8 cellular contexts compared by ENCODE assay signal in genomic region chr12:29519585-29520182, GRCh38. TPM values are rescaled to one million over a fixed set of nuclear protein-coding genes. Genes with fewer than 3 reads are reported as not detected.
DNase-seq lines count a peak whose midpoint lies in the region; ATAC-seq, FAIRE-seq and TF ChIP-seq lines count a peak whose summit lies in the region.

No MANE protein-coding gene starts in this region.

- no peak for TF ChIP-seq EP300 in A549 (IDR thresholded peaks at IDR 0.05)

- H3K27me3 ChIP-seq in DOHH2 (ENCODE audit: control insufficient read depth, low read length): peaks cover 2% of the 10 kb centered on the region; the same call in 1 of the 2 replicates
- no peaks in the 10 kb centered on the region for H3K27me3 ChIP-seq in foreskin keratinocyte

- no peaks in the 10 kb centered on the region for H4K20me1 ChIP-seq in DOHH2 (ENCODE audit: control insufficient read depth, insufficient read depth, low read depth, low read length)

- POLR2A ChIA-PET in A549 (lab: Yijun Ruan, JAX): no interaction called here

- peak; percentile 75 to 76 for TF ChIP-seq RAD21 in A549 (conservative IDR thresholded peaks at IDR 0.05 in 1 of 2, IDR thresholded peaks at IDR 0.05 in 1 of 2)

- no peaks in the 10 kb centered on the region for H3K9me2 ChIP-seq in DOHH2 (replicated peaks; ENCODE audit: control insufficient read depth, low read length)

- H3K4me2 ChIP-seq in A549: no peak overlapping the region
- no peak overlapping the region for H3K4me2 ChIP-seq in DOHH2 (ENCODE audit: low read length)

- FAIRE-seq in A549 (lab: Jason Lieb, UNC) (no peak), TTC549 (lab: Jason Lieb, UNC) (peak; percentile 38)

- no peaks in the 10 kb centered on the region for H3K79me2 ChIP-seq in DOHH2 (ENCODE audit: control insufficient read depth, low read length)

- TF ChIP-seq CTCF in A549 (IDR thresholded peaks at IDR 0.05): peak; percentile 76
- peak; percentile 63 for TF ChIP-seq CTCF in DOHH2 (IDR thresholded peaks at IDR 0.05; ENCODE audit: low read depth, low read length, poor library complexity, severe bottlenecking)
- peak; percentile 66 for TF ChIP-seq CTCF in LNCAP (IDR thresholded peaks at IDR 0.05)
- TF ChIP-seq CTCF in foreskin keratinocyte (conservative IDR thresholded peaks at IDR 0.05): peak; percentile 74
- peak; percentile 54 for TF ChIP-seq CTCF in retinal pigment epithelial cell (conservative IDR thresholded peaks at IDR 0.05; ENCODE audit: low read depth, low read length)

- H3F3A ChIP-seq in DOHH2 (ENCODE audit: control insufficient read depth, insufficient read depth): no peaks in the 10 kb centered on the region

- peak; percentile 44 to 50; a peak in 1 of 6 replicates for ATAC-seq in A549
- ATAC-seq in foreskin keratinocyte: peak; percentile 32

- peak; percentile 8 to 60 for DNase-seq in A549 (ENCODE audit: low read depth in 1 of 2, low spot score in 1 of 2)
- peak in 1 of 2 donors; percentile 17 for DNase-seq in foreskin keratinocyte
- DNase-seq in retinal pigment epithelial cell (ENCODE audit: low read depth): peak; percentile 18
- no peak for DNase-seq in DMS153 treated with DMSO at 0.1 percent for 48 hours (lab: John Stamatoyannopoulos, UW; ENCODE audit: unreplicated experiment)
- no peak for DNase-seq in COR-L47 (lab: John Stamatoyannopoulos, UW)

- H3K36me3 ChIP-seq in DOHH2 (ENCODE audit: control insufficient read depth, low read length): no peaks in the 10 kb centered on the region

- CTCF ChIA-PET in A549 (lab: Yijun Ruan, JAX): interaction anchor here (0.6 to 2.7 kb wide), 25 partner anchors 8 to 1466 kb away, joined by 3 to 12 read pairs (median 3); no protein-coding TSS in a partner anchor

- no peak for TF ChIP-seq POLR2A in A549 (IDR thresholded peaks at IDR 0.05; ENCODE audit: low read length)

- no peak overlapping the region for H3K4me3 ChIP-seq in A549
- H3K4me3 ChIP-seq in DOHH2 (ENCODE audit: low read length): no peak overlapping the region
- no peak overlapping the region for H3K4me3 ChIP-seq in retinal pigment epithelial cell (ENCODE audit: low read length)

- no peaks in the 10 kb centered on the region for H3K9me3 ChIP-seq in A549
- no peaks in the 10 kb centered on the region for H3K9me3 ChIP-seq in DOHH2 (ENCODE audit: control insufficient read depth, insufficient read depth, low read length)

- H3K27ac ChIP-seq in A549 (no peak overlapping the region), DOHH2 (ENCODE audit: low read depth, low read length) (no peak overlapping the region), foreskin keratinocyte (no peak overlapping the region)

- no peaks in the 10 kb centered on the region for H3K4me1 ChIP-seq in A549
- no peaks in the 10 kb centered on the region for H3K4me1 ChIP-seq in DOHH2 (ENCODE audit: control insufficient read depth, low read length)
- H3K4me1 ChIP-seq in foreskin keratinocyte: no peaks in the 10 kb centered on the region

TF ChIP-seq in A549, 52 proteins besides CTCF, POLR2A, EP300 and RAD21:
- TF ChIP-seq MAZ (IDR thresholded peaks at IDR 0.05; ENCODE audit: borderline replicate concordance, low read depth, low read length) (no peak), RNF2 (IDR thresholded peaks at IDR 0.05; ENCODE audit: borderline replicate concordance, low read depth) (no peak), FOSB (CRISPR knock-in tag; IDR thresholded peaks at IDR 0.05) (no peak), EHMT2 (IDR thresholded peaks at IDR 0.05; ENCODE audit: low read depth) (no peak), SMC3 (IDR thresholded peaks at IDR 0.05) (peak; percentile 71)

RNA-seq across cellular contexts. Expression of gene OVCH1, which starts 22.2 kb away (rescaled TPM):
- not detected in 2 replicates for polyA plus RNA-seq in A549 (2011; rRNA removed)
- polyA plus RNA-seq in A549 (2012; cell fraction: cytosol; rRNA removed): not detected in 2 replicates
- polyA plus RNA-seq in A549 (2012; cell fraction: nucleus; rRNA removed): not detected in 2 replicates
- polyA plus RNA-seq in A549 (2017; fragmentation: RNase III; extraction: RNeasy Plus Mini Kit Qiagen cat#74134 plus additional on column Dnase treatment): not detected in 3 replicates
- polyA minus RNA-seq in A549 (2011; rRNA and poly(A)+ RNA removed): not detected in 2 replicates
- not detected in 2 replicates for total RNA-seq in foreskin keratinocyte
- not detected in 2 replicates for polyA plus RNA-seq in foreskin keratinocyte

Comparison
In these comparisons a context has a peak if more than half of its experiments do, and no peak if none do; other contexts are left out.
1. DNase-seq: peak in A549 (2 of 2) and retinal pigment epithelial cell (single experiment); none in DMS153 treated with DMSO at 0.1 percent for 48 hours (single experiment) and COR-L47 (single experiment).
2. Peak in every context shown above with its lines, with median percentiles within 50 percentile points of each other: CTCF ChIP-seq.